28 cellular contexts compared by ENCODE assay signal in the genomic region with DNA sequence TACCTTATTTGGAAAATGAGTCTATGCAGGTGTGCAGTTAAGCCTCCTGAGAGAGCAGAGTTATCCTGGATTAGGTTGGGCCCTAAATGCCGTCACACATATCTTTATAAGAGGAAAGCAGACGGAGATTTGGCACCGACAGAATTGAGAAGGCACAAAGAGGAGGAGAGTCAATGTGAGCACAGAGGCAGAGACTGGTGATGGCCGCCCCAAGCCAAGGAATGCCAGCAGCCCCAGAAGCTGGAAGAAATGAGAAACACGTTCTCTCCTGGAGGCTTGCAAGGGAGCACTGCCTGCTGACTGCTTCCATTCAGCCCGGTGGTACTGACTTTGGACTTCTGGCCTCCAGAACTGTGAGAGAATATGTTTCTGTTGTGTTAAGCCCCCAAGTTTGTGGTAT. TPM values are rescaled to one million over a fixed set of nuclear protein-coding genes. Genes with fewer than 3 reads are reported as not detected.
DNase-seq lines count a peak whose midpoint lies in the region; ATAC-seq and TF ChIP-seq lines count a peak whose summit lies in the region.
"Had no signal": no experiment of that assay in that cellular context is flagged by ENCODE, and none has a peak within 500 bp of the region (broad histone marks: within the 10 kb centered on the region; RNA-seq: fewer than 3 reads in every experiment).

No MANE protein-coding gene starts in this region.

- no peaks in the 10 kb centered on the region for H3K9me3 ChIP-seq in CD4-positive, alpha-beta T cell (ENCODE audit: control insufficient read depth, low read length)
- H3K9me3 ChIP-seq in endodermal cell (ENCODE audit: control insufficient read depth, low read length) = no peaks in the 10 kb centered on the region
- no peaks in the 10 kb centered on the region for H3K9me3 ChIP-seq in PC-9 (ENCODE audit: insufficient read depth, low read depth)
- H3K9me3 ChIP-seq: A549, SJCRH30 had no signal

- 85 to 95% methylated on average over 4 to 6 of the region's 6 CpGs for WGBS in endodermal cell (ENCODE audit: insufficient coverage in 1 of 2, insufficient read length in 1 of 2), 2 experiments

- peaks cover 14% of the 10 kb centered on the region for H3K27me3 Mint-ChIP-seq in CD4-positive, alpha-beta T cell
- no peaks in the 10 kb centered on the region for H3K27me3 Mint-ChIP-seq in activated T-helper 17 cell treated with anti-CD3 and anti-CD28 coated beads, Interleukin-2, amount 50 U/mL, for 72 hours
- H3K27me3 Mint-ChIP-seq in endodermal cell (ENCODE audit: insufficient read depth) = peaks cover 9% of the 10 kb centered on the region

- H3K4me3 Mint-ChIP-seq in CD4-positive, alpha-beta T cell = no peak overlapping the region
- no peak overlapping the region for H3K4me3 Mint-ChIP-seq in activated T-helper 17 cell treated with anti-CD3 and anti-CD28 coated beads, Interleukin-2, amount 50 U/mL, for 72 hours
- no peak overlapping the region for H3K4me3 Mint-ChIP-seq in endodermal cell

- H3K4me3 ChIP-seq in endodermal cell (ENCODE audit: low read length) (no peak overlapping the region), PC-9 (no peak overlapping the region)
- H3K4me3 ChIP-seq: A549, SJCRH30 had no signal

- no peaks in the 10 kb centered on the region for H4K20me1 ChIP-seq in PC-9 (ENCODE audit: insufficient read depth)

- TF ChIP-seq CTCF in 22Rv1 (IDR thresholded peaks at IDR 0.05) = no peak
- TF ChIP-seq CTCF in CD4-positive, alpha-beta T cell (IDR thresholded peaks at IDR 0.05) = no peak
- TF ChIP-seq CTCF in endodermal cell (conservative IDR thresholded peaks at IDR 0.05) = no peak
- TF ChIP-seq CTCF in PC-9 (conservative IDR thresholded peaks at IDR 0.05) = no peak

- BruUV-seq in PC-9 (replicated peaks; lab: Mats Ljungman, UMichigan) = no TSS peak

- H3K4me1 ChIP-seq in endodermal cell (ENCODE audit: control insufficient read depth, insufficient read depth, low read length) (peaks cover 11% of the 10 kb centered on the region), PC-9 (replicated peaks; ENCODE audit: insufficient read depth) (peaks cover 11% of the 10 kb centered on the region)

- H3K4me2 ChIP-seq in PC-9 = no peak overlapping the region
- H3K4me2 ChIP-seq: A549 had no signal

- POLR2A ChIA-PET in CD4-positive, alpha-beta T cell (lab: Charles Lee) = no interaction called here
- POLR2A ChIA-PET in PC-9 (lab: Charles Lee; ENCODE audit: unreplicated experiment) = no interaction called here

- H3K27ac ChIP-seq in 22Rv1 (0 out of 2 replicates have a peak overlapping the region, but pooled peaks have one; percentile 47), endodermal cell (ENCODE audit: low read depth, low read length) (no peak overlapping the region), PC-9 (no peak overlapping the region)
- no peak overlapping the region for H3K27ac ChIP-seq in CD4-positive, alpha-beta T cell (ENCODE audit: low read depth, low read length)
- H3K27ac ChIP-seq: A549, SJCRH30 had no signal

- H3K27me3 ChIP-seq in CD4-positive, alpha-beta T cell (ENCODE audit: control insufficient read depth, insufficient read depth, low read length) = no peaks in the 10 kb centered on the region
- no peaks in the 10 kb centered on the region for H3K27me3 ChIP-seq in endodermal cell (ENCODE audit: control insufficient read depth, insufficient read depth, low read length, poor library complexity, severe bottlenecking)
- no peaks in the 10 kb centered on the region for H3K27me3 ChIP-seq in PC-9 (ENCODE audit: insufficient read depth, low read depth)
- H3K27me3 ChIP-seq: SJCRH30 had no signal

- H2AFZ ChIP-seq in PC-9 = no peak overlapping the region

- no peaks in the 10 kb centered on the region for H3K9me2 ChIP-seq in PC-9 (ENCODE audit: insufficient read depth)

- H3K9ac ChIP-seq in endodermal cell (ENCODE audit: extremely low read depth, low read length, poor library complexity, severe bottlenecking) = no peak overlapping the region

- peaks cover 6% of the 10 kb centered on the region; the same call in 1 of the 2 replicates for H3F3A ChIP-seq in PC-9 (ENCODE audit: insufficient read depth, low read depth)

- CTCF ChIA-PET in CD4-positive, alpha-beta T cell (lab: Charles Lee) = no interaction called here
- CTCF ChIA-PET in PC-9 (lab: Charles Lee) = no interaction called here

- intact Hi-C loops in CD4-positive, alpha-beta T cell (cut with DNase I, micrococcal nuclease) = no loop called here
- intact Hi-C loops in PC-9 (cut with micrococcal nuclease; ENCODE audit: unreplicated experiment) = no loop called here
- intact Hi-C loops in left ventricle myocardium superior (cut with micrococcal nuclease) = no loop called here

- peak overlapping the region; percentile 47 for H3K27ac Mint-ChIP-seq in CD4-positive, alpha-beta T cell
- peak overlapping the region; percentile 68 for H3K27ac Mint-ChIP-seq in activated T-helper 17 cell treated with anti-CD3 and anti-CD28 coated beads, Interleukin-2, amount 50 U/mL, for 72 hours
- H3K27ac Mint-ChIP-seq in endodermal cell = no peak overlapping the region

- H3K79me2 ChIP-seq in PC-9 (ENCODE audit: low read depth) = peaks cover 10% of the 10 kb centered on the region; the same call in 1 of the 2 replicates

- H3K36me3 Mint-ChIP-seq in CD4-positive, alpha-beta T cell (ENCODE audit: low read depth) = no peaks in the 10 kb centered on the region
- peaks cover under 1% of the 10 kb centered on the region for H3K36me3 Mint-ChIP-seq in activated T-helper 17 cell treated with anti-CD3 and anti-CD28 coated beads, Interleukin-2, amount 50 U/mL, for 72 hours (ENCODE audit: low read depth)
- H3K36me3 Mint-ChIP-seq in endodermal cell (ENCODE audit: low read depth) = peaks cover 6% of the 10 kb centered on the region

- H3K36me3 ChIP-seq in endodermal cell (ENCODE audit: control insufficient read depth, insufficient read depth, low read length) (no peaks in the 10 kb centered on the region), PC-9 (ENCODE audit: low read depth) (0 out of 2 replicates have a peak, but pooled peaks cover 12% of the 10 kb centered on the region)
- H3K36me3 ChIP-seq: SJCRH30 had no signal

- H3K9me3 Mint-ChIP-seq in CD4-positive, alpha-beta T cell = no peaks in the 10 kb centered on the region
- no peaks in the 10 kb centered on the region for H3K9me3 Mint-ChIP-seq in activated T-helper 17 cell treated with anti-CD3 and anti-CD28 coated beads, Interleukin-2, amount 50 U/mL, for 72 hours
- H3K9me3 Mint-ChIP-seq in endodermal cell = no peaks in the 10 kb centered on the region
- H3K9me3 Mint-ChIP-seq: CD8-positive, alpha-beta memory T cell had no signal

- no peak for ATAC-seq in CD4-positive, alpha-beta T cell (ENCODE audit: poor library complexity)
- no peak for ATAC-seq in activated T-helper 17 cell treated with anti-CD3 and anti-CD28 coated beads, Interleukin-2, amount 50 U/mL, for 72 hours (replicated peaks)
- ATAC-seq in HG03521 (IDR thresholded peaks at IDR 0.05; ENCODE audit: unreplicated experiment) (no peak), left ventricle myocardium superior (no peak)
- no peak for ATAC-seq in activated CD4-positive, CD25-positive, alpha-beta regulatory T cell treated with anti-CD3 and anti-CD28 coated beads, Interleukin-2, amount 50 U/mL, for 24 hours
- ATAC-seq: A549, SK-N-SH treated with all-trans-retinoic acid at 6 μM for 48 hours had no signal

- peaks cover 5% of the 10 kb centered on the region for H3K4me1 Mint-ChIP-seq in CD4-positive, alpha-beta T cell (ENCODE audit: low read depth)
- peaks cover 13% of the 10 kb centered on the region for H3K4me1 Mint-ChIP-seq in activated T-helper 17 cell treated with anti-CD3 and anti-CD28 coated beads, Interleukin-2, amount 50 U/mL, for 72 hours
- H3K4me1 Mint-ChIP-seq in endodermal cell = peaks cover 38% of the 10 kb centered on the region

- no peak for DNase-seq in CD4-positive, alpha-beta T cell
- DNase-seq in endodermal cell (peak; percentile 63), PC-9 (no peak), left ventricle myocardium superior (no peak)
- DNase-seq: AML-193; C1 segment of cervical spinal cord; Calu3; CD8-positive, alpha-beta memory T cell; DMS79 treated with DMSO at 0.1 percent for 48 hours; GF-D8; KBM-7; MV-4-11; NCI-H1105; NCI-H1436 treated with DMSO at 0.1 percent for 48 hours; NCI-H187 treated with DMSO at 0.1 percent for 48 hours; NCI-H2171 treated with DMSO at 0.1 percent for 48 hours; NCI-H748 treated with DMSO at 0.1 percent for 48 hours; SJCRH30 had no signal

RNA-seq across cellular contexts. Expression of gene SLC46A1, which starts 3.2 kb away (rescaled TPM):
- under 1 TPM; 0.44 to 0.45 TPM for total RNA-seq in CD4-positive, alpha-beta T cell
- total RNA-seq in activated T-helper 17 cell treated with anti-CD3 and anti-CD28 coated beads, Interleukin-2, amount 50 U/mL, for 72 hours = 1 to 10 TPM; 2.5 to 4.4 TPM
- total RNA-seq in endodermal cell (10 to 100 TPM in 1 of 2 donors, 1 to 10 TPM in 1; 6.9 to 10.9 TPM), PC-9 (2021) (12.6 and 14.9 TPM in 2 replicates), left ventricle myocardium superior (7.9 TPM)
- 4.0 TPM for polyA plus RNA-seq in endodermal cell (2013, experiment 1 of 2)
- polyA plus RNA-seq in endodermal cell (2013, experiment 2 of 2) = 5.7 TPM

RNA-seq across cellular contexts. Expression of gene SARM1, which starts 31.4 kb away (rescaled TPM):
- 10 to 100 TPM; 12.5 to 15.4 TPM for total RNA-seq in CD4-positive, alpha-beta T cell
- total RNA-seq in activated T-helper 17 cell treated with anti-CD3 and anti-CD28 coated beads, Interleukin-2, amount 50 U/mL, for 72 hours = 10 to 100 TPM; 30.1 to 33.7 TPM
- 1 to 10 TPM; 1.3 to 2.0 TPM for total RNA-seq in endodermal cell
- polyA plus RNA-seq in endodermal cell (2013, experiment 1 of 2) = 11.5 TPM
- 11.0 TPM for polyA plus RNA-seq in endodermal cell (2013, experiment 2 of 2)
- total RNA-seq in PC-9 (2021) = 7.3 and 8.6 TPM in 2 replicates
- total RNA-seq in left ventricle myocardium superior = 4.2 TPM

RNA-seq across cellular contexts. Expression of gene VTN, which starts 32.7 kb away (rescaled TPM):
- under 1 TPM; 0.16 to 0.17 TPM for total RNA-seq in CD4-positive, alpha-beta T cell
- total RNA-seq in activated T-helper 17 cell treated with anti-CD3 and anti-CD28 coated beads, Interleukin-2, amount 50 U/mL, for 72 hours = under 1 TPM; 0.16 to 0.43 TPM
- total RNA-seq in endodermal cell = 1 to 10 TPM; 2.5 to 6.7 TPM
- 5.6 TPM for polyA plus RNA-seq in endodermal cell (2013, experiment 1 of 2)
- 4.4 TPM for polyA plus RNA-seq in endodermal cell (2013, experiment 2 of 2)
- total RNA-seq in PC-9 (2021) = not detected in 2 replicates
- total RNA-seq in left ventricle myocardium superior = 38.1 TPM
- total RNA-seq: Calu3, HT-29, MCF 10A had no signal
- polyA plus RNA-seq: CD8-positive, alpha-beta memory T cell had no signal

RNA-seq across cellular contexts. Expression of gene SEBOX, which starts 37.8 kb away (rescaled TPM):
- not detected for total RNA-seq in CD4-positive, alpha-beta T cell
- total RNA-seq in activated T-helper 17 cell treated with anti-CD3 and anti-CD28 coated beads, Interleukin-2, amount 50 U/mL, for 72 hours = not detected
- total RNA-seq in endodermal cell (not detected), PC-9 (2021) (not detected in 2 replicates), left ventricle myocardium superior (not detected)
- polyA plus RNA-seq in endodermal cell (2013, experiment 1 of 2) = not detected
- polyA plus RNA-seq in endodermal cell (2013, experiment 2 of 2) = not detected
- total RNA-seq: Calu3; CD8-positive, alpha-beta memory T cell; H7; HT-29; LHCN-M2; MCF 10A; SJCRH30 had no signal
- polyA plus RNA-seq: A549; CD8-positive, alpha-beta memory T cell had no signal

RNA-seq across cellular contexts. Expression of gene POLDIP2, which starts 45.5 kb away (rescaled TPM):
- 10 to 100 TPM; 22.1 to 23.9 TPM for total RNA-seq in CD4-positive, alpha-beta T cell
- total RNA-seq in activated T-helper 17 cell treated with anti-CD3 and anti-CD28 coated beads, Interleukin-2, amount 50 U/mL, for 72 hours = 100 to 1,000 TPM in 1 of 2 donors, 10 to 100 TPM in 1; 48.9 to 109 TPM
- 10 to 100 TPM; 69.0 to 72.1 TPM for total RNA-seq in endodermal cell
- 56.7 TPM for polyA plus RNA-seq in endodermal cell (2013, experiment 1 of 2)
- 51.2 TPM for polyA plus RNA-seq in endodermal cell (2013, experiment 2 of 2)
- 84.5 and 98.2 TPM in 2 replicates for total RNA-seq in PC-9 (2021)
- 157 TPM for total RNA-seq in left ventricle myocardium superior
